19 cellular contexts compared by ENCODE assay signal in the genomic region with DNA sequence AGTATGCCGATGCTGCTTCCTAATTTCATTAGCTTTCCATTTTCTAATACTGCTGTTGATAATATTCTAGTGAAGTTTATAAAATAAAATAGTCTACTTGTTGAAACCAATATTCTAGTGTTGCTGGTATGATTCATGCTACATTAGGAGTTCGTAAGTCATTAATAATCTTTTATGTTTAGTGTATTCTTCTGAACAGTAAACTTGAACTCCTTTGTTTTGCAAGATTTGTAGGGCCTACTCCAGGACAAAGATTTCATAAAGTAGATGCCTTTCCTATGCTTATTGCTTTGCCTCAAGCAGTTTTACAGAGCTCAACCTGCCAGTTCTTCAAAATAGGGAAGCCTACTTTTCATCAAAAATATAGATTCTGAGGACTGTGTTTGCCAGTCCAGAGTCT.
"Had no signal": no experiment of that assay in that cellular context is flagged by ENCODE, and none has a peak within 500 bp of the region (broad histone marks: within the 10 kb centered on the region; RNA-seq: fewer than 3 reads in every experiment).

No MANE protein-coding gene starts in this region.

- DNase-seq: activated CD4-positive, alpha-beta memory T cell treated with anti-CD3 and anti-CD28 coated beads, Interleukin-2, amount 10 ng/mL, durations not matched to agents 7 days and 5 days; activated CD4-positive, alpha-beta T cell treated with anti-CD3 and anti-CD28 coated beads for 48 hours; activated effector memory CD4-positive, alpha-beta T cell treated with Interleukin-2 at 50 U/mL for 16 hours; activated naive CD4-positive, alpha-beta T cell treated with anti-CD3 and anti-CD28 coated beads for 36 hours; activated naive CD8-positive, alpha-beta T cell treated with anti-CD3 and anti-CD28 coated beads, Interleukin-2, amount 10 ng/mL, durations not matched to agents 7 days and 5 days; activated T-cell treated with anti-CD3 and anti-CD28 coated beads, Interleukin-2, amount 50 U/mL, for 72 hours; caudate nucleus; dermis blood vessel endothelial cell; effector memory CD4-positive, alpha-beta T cell; head of caudate nucleus; hypothalamus; left ventricle myocardium superior; pancreas; psoas muscle; right cardiac atrium; stimulated activated CD4-positive, alpha-beta T cell treated with anti-CD3 and anti-CD28 coated beads, Interleukin-1b, Interleukin-23, amount 100 ng/mL, for 48 hours; stimulated activated naive CD8-positive, alpha-beta T cell treated with anti-CD3 and anti-CD28 coated beads, Interleukin-15, amount 100 ng/mL, for 72 hours; tibial artery had no signal

- H3K27ac ChIP-seq: gastroesophageal sphincter, pancreas, psoas muscle, tibial artery had no signal

- H3K36me3 ChIP-seq: gastroesophageal sphincter, pancreas, tibial artery had no signal

- H3K27me3 ChIP-seq: gastroesophageal sphincter, pancreas, tibial artery had no signal

- H3K4me3 ChIP-seq: gastroesophageal sphincter, pancreas, psoas muscle, tibial artery had no signal

- H3K4me1 ChIP-seq: gastroesophageal sphincter, pancreas, psoas muscle, tibial artery had no signal

- H3K9me3 ChIP-seq: gastroesophageal sphincter, pancreas, psoas muscle, tibial artery had no signal

- ATAC-seq: activated T-cell treated with anti-CD3 and anti-CD28 coated beads, Interleukin-2, amount 50 U/mL, for 72 hours; gastroesophageal sphincter; left ventricle myocardium superior; pancreas; psoas muscle; right cardiac atrium; stimulated activated naive CD8-positive, alpha-beta T cell treated with anti-CD3 and anti-CD28 coated beads, Interleukin-15, amount 100 ng/mL, for 72 hours had no signal
